In genomic region chr6:168127384-168127868, GRCh38 we compare ENCODE assay signal across 21 cellular contexts. TPM values are rescaled to one million over a fixed set of nuclear protein-coding genes. Genes with fewer than 3 reads are reported as not detected.
DNase-seq lines count a peak whose midpoint lies in the region; ATAC-seq and TF ChIP-seq lines count a peak whose summit lies in the region.
"Had no signal": no experiment of that assay in that cellular context is flagged by ENCODE, and none has a peak within 500 bp of the region (broad histone marks: within the 10 kb centered on the region; RNA-seq: fewer than 3 reads in every experiment).

No MANE protein-coding gene starts in this region.

- BruUV-seq in mammary epithelial cell (replicated peaks; lab: Mats Ljungman, UMichigan): no TSS peak

- no peak overlapping the region for H3K27ac ChIP-seq in breast epithelium
- no peak overlapping the region for H3K27ac ChIP-seq in mammary epithelial cell (ENCODE audit: insufficient read depth, low read depth, low read length)
- no peak overlapping the region for H3K27ac ChIP-seq in heart right ventricle
- H3K27ac ChIP-seq: GM23248 had no signal

- DNase-seq in breast epithelium (ENCODE audit: low spot score in 2 of 2): peak; percentile 9 to 35
- no peak for DNase-seq in mammary epithelial cell
- DNase-seq in heart right ventricle: no peak
- DNase-seq in mucosa of gallbladder (ENCODE audit: low spot score): peak; percentile 3
- DNase-seq in type B pancreatic cell (ENCODE audit: extremely low spot score, unreplicated experiment): peak; percentile 45
- DNase-seq: 8988T; CD4-positive, alpha-beta memory T cell; DMS79 treated with DMSO at 0.1 percent for 48 hours; GM23248; KBM-7; MV-4-11; NCI-H1436; NCI-H2029; NCI-H2171 treated with DMSO at 0.1 percent for 48 hours; NCI-H446 treated with DMSO at 0.1 percent for 48 hours; NCI-H82 had no signal

- no peak overlapping the region for H3K27ac Mint-ChIP-seq in type B pancreatic cell
- H3K27ac Mint-ChIP-seq: CD4-positive, alpha-beta memory T cell had no signal

- peaks cover 23% of the 10 kb centered on the region for H3K27me3 Mint-ChIP-seq in type B pancreatic cell

- H3K27me3 ChIP-seq in breast epithelium (no peaks in the 10 kb centered on the region), mammary epithelial cell (ENCODE audit: insufficient read depth, low read length) (no peaks in the 10 kb centered on the region), heart right ventricle (no peaks in the 10 kb centered on the region)

- H3K4me1 Mint-ChIP-seq in type B pancreatic cell (ENCODE audit: unreplicated experiment): peaks cover 16% of the 10 kb centered on the region
- H3K4me1 Mint-ChIP-seq: CD4-positive, alpha-beta memory T cell had no signal

- H3K4me1 ChIP-seq in breast epithelium (no peaks in the 10 kb centered on the region), mammary epithelial cell (ENCODE audit: insufficient read depth, low read length) (no peaks in the 10 kb centered on the region), heart right ventricle (peaks cover 0 to 9% (median 5%) of the 10 kb centered on the region in 9 donors)

- no peak overlapping the region for H3K4me2 ChIP-seq in mammary epithelial cell (ENCODE audit: insufficient read depth, low read depth, low read length)

- dilution Hi-C loops in mammary epithelial cell (cut with HindIII; ENCODE audit: low sequenced_read_pairs): no loop called here

- no peaks in the 10 kb centered on the region for H3K36me3 Mint-ChIP-seq in type B pancreatic cell
- H3K36me3 Mint-ChIP-seq: CD4-positive, alpha-beta memory T cell had no signal

- H3K4me3 Mint-ChIP-seq in type B pancreatic cell: no peak overlapping the region
- H3K4me3 Mint-ChIP-seq: CD4-positive, alpha-beta memory T cell had no signal

- H3K9me3 ChIP-seq in breast epithelium: no peaks in the 10 kb centered on the region
- H3K9me3 ChIP-seq in mammary epithelial cell (replicated peaks; ENCODE audit: insufficient read depth, low read length): peaks cover 29% of the 10 kb centered on the region
- H3K9me3 ChIP-seq in heart right ventricle: no peaks in the 10 kb centered on the region

- no peaks in the 10 kb centered on the region for H4K20me1 ChIP-seq in mammary epithelial cell (ENCODE audit: insufficient read depth, low read length)

- no peak overlapping the region for H2AFZ ChIP-seq in mammary epithelial cell (ENCODE audit: low read depth, low read length)
- H2AFZ ChIP-seq: GM23248 had no signal

- in situ Hi-C loops in mammary epithelial cell (cut with MboI; ENCODE audit: low sequenced_read_pairs in 2 of 2): no loop called here

- no peak for TF ChIP-seq CTCF in breast epithelium (IDR thresholded peaks at IDR 0.05)
- TF ChIP-seq CTCF in mammary epithelial cell (conservative IDR thresholded peaks at IDR 0.05 in 1 of 2, IDR thresholded peaks at IDR 0.05 in 1 of 2; ENCODE audit: extremely low read depth in 1 of 2, insufficient read depth in 1 of 2, low read depth in 1 of 2, low read length in 2 of 2): no peak
- no peak for TF ChIP-seq CTCF in heart right ventricle (IDR thresholded peaks at IDR 0.05)
- TF ChIP-seq CTCF in type B pancreatic cell (conservative IDR thresholded peaks at IDR 0.05): no peak

- 40% methylated on average over 10 of the region's 10 CpGs for WGBS in mammary epithelial cell (ENCODE audit: low coverage, missing lambda C conversion rate)
- 65 to 75% methylated on average over 10 of the region's 10 CpGs for WGBS in heart right ventricle, 2 donors

- H3K36me3 ChIP-seq in breast epithelium: no peaks in the 10 kb centered on the region
- no peaks in the 10 kb centered on the region for H3K36me3 ChIP-seq in mammary epithelial cell (ENCODE audit: insufficient read depth, low read length)
- H3K36me3 ChIP-seq in heart right ventricle: no peaks in the 10 kb centered on the region

- peaks cover 6% of the 10 kb centered on the region for H3K9me3 Mint-ChIP-seq in type B pancreatic cell
- H3K9me3 Mint-ChIP-seq: CD4-positive, alpha-beta memory T cell had no signal

- no peak for TF ChIP-seq POLR2A in breast epithelium (IDR thresholded peaks at IDR 0.05)

- ATAC-seq in heart right ventricle (peak in 5 of 8 donors; percentile 25 to 66 (median 55)), HG02884 (IDR thresholded peaks at IDR 0.05; ENCODE audit: unreplicated experiment) (no peak), GM19455 (IDR thresholded peaks at IDR 0.05; ENCODE audit: unreplicated experiment) (no peak), GM19463 (IDR thresholded peaks at IDR 0.05; ENCODE audit: unreplicated experiment) (no peak)
- ATAC-seq: Panc1 had no signal

- H3K9ac ChIP-seq in mammary epithelial cell (ENCODE audit: insufficient read depth, low read length): no peak overlapping the region
- H3K9ac ChIP-seq: GM23248 had no signal

- CTCF ChIA-PET in mammary epithelial cell (lab: Charles Lee; ENCODE audit: low non-redundant PET): no interaction called here

- H3K4me3 ChIP-seq in breast epithelium (no peak overlapping the region), mammary epithelial cell (replicated peaks in 1 of 3; ENCODE audit: insufficient read depth in 1 of 3, low read depth in 2 of 3, low read length in 3 of 3) (no peak overlapping the region), heart right ventricle (no peak overlapping the region)
- H3K4me3 ChIP-seq: GM23248 had no signal

- intact Hi-C loops in breast epithelium (cut with DNase I; ENCODE audit: low total_unique reads): no loop called here
- intact Hi-C loops in mammary epithelial cell (cut with micrococcal nuclease): no loop called here
- intact Hi-C loops in heart right ventricle (cut with DNase I): loop anchor here in 3 of 10 donors (5.0 to 10.0 kb wide), 3 partner anchors 63 to 213 kb away; no protein-coding TSS in a partner anchor

- H3K79me2 ChIP-seq in mammary epithelial cell (ENCODE audit: insufficient read depth, low read length): no peaks in the 10 kb centered on the region

RNA-seq across cellular contexts. Expression of gene FRMD1, which starts 48.4 kb away (rescaled TPM):
- total RNA-seq in breast epithelium: under 1 TPM; 0.29 to 0.96 (median 0.66) TPM
- not detected for total RNA-seq in mammary epithelial cell
- polyA plus RNA-seq in mammary epithelial cell: 0.01 TPM
- not detected for polyA minus RNA-seq in mammary epithelial cell
- total RNA-seq in heart right ventricle: 1 to 10 TPM in 1 of 10 donors, under 1 TPM in 5, not detected in 4; 0.15 to 1.3 (median 0.24) TPM
- under 1 TPM; 0.12 to 0.22 TPM for polyA plus RNA-seq in heart right ventricle
- not detected for total RNA-seq in mucosa of gallbladder
- total RNA-seq in type B pancreatic cell (ENCODE audit: low replicate concordance): 0.17 and 0.33 TPM in 2 replicates
- total RNA-seq: CD4-positive, alpha-beta memory T cell; GM23248 had no signal
- polyA plus RNA-seq: BJ; CD4-positive, alpha-beta memory T cell; GM23248 had no signal

Comparison
In these comparisons a context has a peak if more than half of its experiments do, and no peak if none do; other contexts are left out.
1. DNase-seq: peak in breast epithelium (2 of 2), mucosa of gallbladder (single experiment) and type B pancreatic cell (single experiment); none in mammary epithelial cell (single experiment) and heart right ventricle (0 of 2).
2. ATAC-seq: peak in heart right ventricle (5 of 8); none in HG02884 (single experiment), GM19455 (single experiment) and GM19463 (single experiment).